ENCODE assay signal across 9 cellular contexts in genomic region chr21:30194701-30195299, GRCh38.
A peak's percentile ranks its signal among the peaks of the same experiment; 100 is the strongest.
DNase-seq lines count a peak whose midpoint lies in the region; ATAC-seq and TF ChIP-seq lines count a peak whose summit lies in the region.
"Had no signal": no experiment of that assay in that cellular context is flagged by ENCODE, and none has a peak within 500 bp of the region (broad histone marks: within the 10 kb centered on the region; RNA-seq: fewer than 3 reads in every experiment).

No MANE protein-coding gene starts in this region.

- no peak overlapping the region for H3K4me3 Mint-ChIP-seq in T-helper 2 cell treated with Interferon-gamma antibody and Interleukin-4, amounts not matched to agents 5 μg/mL and 100 μg/mL, for 36 hours

- no peaks in the 10 kb centered on the region for H3K36me3 ChIP-seq in NT2/D1 (ENCODE audit: insufficient read depth, insufficient read length, low read length)

- no peak overlapping the region for H3K9ac ChIP-seq in NT2/D1 (ENCODE audit: insufficient read length, low read depth)

- H3K27me3 ChIP-seq in NT2/D1 (ENCODE audit: insufficient read depth, insufficient read length), result no peaks in the 10 kb centered on the region

- H3K4me1 Mint-ChIP-seq in T-helper 2 cell treated with Interferon-gamma antibody and Interleukin-4, amounts not matched to agents 5 μg/mL and 100 μg/mL, for 36 hours (ENCODE audit: low read depth), result no peaks in the 10 kb centered on the region

- H3K27me3 Mint-ChIP-seq in T-helper 2 cell treated with Interferon-gamma antibody and Interleukin-4, amounts not matched to agents 5 μg/mL and 100 μg/mL, for 36 hours (ENCODE audit: low read depth), result no peaks in the 10 kb centered on the region

- no peak overlapping the region for H3K4me3 ChIP-seq in NT2/D1 (ENCODE audit: insufficient read length, low read depth)
- no peak overlapping the region for H3K4me3 ChIP-seq in epithelial cell of esophagus (ENCODE audit: low read length)

- TF ChIP-seq CTCF in epithelial cell of esophagus (IDR thresholded peaks at IDR 0.05; ENCODE audit: insufficient read depth, low read depth, low read length, missing control alignments), result peak; percentile 80

- ATAC-seq in HG03432 (IDR thresholded peaks at IDR 0.05; ENCODE audit: unreplicated experiment), result peak; percentile 82
- no peak for ATAC-seq in GM19397 (IDR thresholded peaks at IDR 0.05; ENCODE audit: unreplicated experiment)
- ATAC-seq in GM18498 (IDR thresholded peaks at IDR 0.05; ENCODE audit: unreplicated experiment), result no peak

- H3K27ac Mint-ChIP-seq in T-helper 2 cell treated with Interferon-gamma antibody and Interleukin-4, amounts not matched to agents 5 μg/mL and 100 μg/mL, for 36 hours, result no peak overlapping the region

- no peaks in the 10 kb centered on the region for H3K4me1 ChIP-seq in NT2/D1 (ENCODE audit: insufficient read depth, insufficient read length)

- H3K9me3 ChIP-seq in NT2/D1 (ENCODE audit: insufficient read depth, low read length), result no peaks in the 10 kb centered on the region

- no peaks in the 10 kb centered on the region for H3K36me3 Mint-ChIP-seq in T-helper 2 cell treated with Interferon-gamma antibody and Interleukin-4, amounts not matched to agents 5 μg/mL and 100 μg/mL, for 36 hours (ENCODE audit: low read depth)

- no peaks in the 10 kb centered on the region for H3K9me3 Mint-ChIP-seq in T-helper 2 cell treated with Interferon-gamma antibody and Interleukin-4, amounts not matched to agents 5 μg/mL and 100 μg/mL, for 36 hours

- DNase-seq in DMS53 (lab: John Stamatoyannopoulos, UW) (peak; percentile 78), NT2/D1 (ENCODE audit: low read depth, low spot score) (peak; percentile 83), epithelial cell of esophagus (ENCODE audit: low read depth) (peak; percentile 80), retina (peak; percentile 12)
- no peak for DNase-seq in T-helper 2 cell treated with Interferon-gamma antibody and Interleukin-4, amounts not matched to agents 5 μg/mL and 100 μg/mL, for 36 hours (ENCODE audit: low spot score)
- DNase-seq: IMR-90 had no signal
